22 cellular contexts compared by ENCODE assay signal in the genomic region with DNA sequence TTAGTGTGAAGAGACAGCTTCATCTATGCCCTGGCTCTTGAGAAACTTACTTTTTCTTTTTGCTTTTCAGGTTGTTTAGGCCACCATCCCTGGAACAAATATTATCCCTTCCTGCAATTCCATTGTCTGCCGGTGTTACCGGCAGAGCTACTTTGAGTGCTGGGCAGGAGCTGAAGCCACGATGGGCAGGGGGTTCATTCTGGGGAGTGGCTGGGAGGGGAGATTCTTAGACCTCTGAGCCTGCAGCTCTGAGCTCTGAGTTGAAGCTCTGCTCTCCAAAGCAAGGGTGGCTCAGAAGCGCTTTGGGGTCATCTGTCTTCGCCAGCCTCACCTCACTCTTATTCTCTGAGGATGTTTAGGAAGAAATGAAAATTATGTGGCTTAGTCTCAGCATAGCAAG.
DNase-seq lines count a peak whose midpoint lies in the region; ATAC-seq and TF ChIP-seq lines count a peak whose summit lies in the region.
"Had no signal": no experiment of that assay in that cellular context is flagged by ENCODE, and none has a peak within 500 bp of the region (broad histone marks: within the 10 kb centered on the region; RNA-seq: fewer than 3 reads in every experiment).

No MANE protein-coding gene starts in this region.

- H3K36me3 Mint-ChIP-seq in central memory CD8-positive, alpha-beta T cell (ENCODE audit: insufficient read depth), result no peaks in the 10 kb centered on the region
- no peaks in the 10 kb centered on the region for H3K36me3 Mint-ChIP-seq in activated CD8-positive, alpha-beta memory T cell treated with anti-CD3 and anti-CD28 coated beads, Interleukin-2, amount 10 ng/mL, durations not matched to agents 7 days and 5 days
- no peaks in the 10 kb centered on the region for H3K36me3 Mint-ChIP-seq in naive thymus-derived CD4-positive, alpha-beta T cell
- H3K36me3 Mint-ChIP-seq: CD14-positive monocyte; CD8-positive, alpha-beta memory T cell had no signal

- peak overlapping the region; percentile 47 for H2AFZ ChIP-seq in neuronal stem cell (ENCODE audit: low read length)

- no peak for TF ChIP-seq CTCF in GM20000 (IDR thresholded peaks at IDR 0.05; ENCODE audit: extremely low read depth, missing control alignments)

- peak; percentile 14 for ATAC-seq in central memory CD8-positive, alpha-beta T cell (replicated peaks; ENCODE audit: extremely low read depth, poor library complexity, severe bottlenecking)
- no peak for ATAC-seq in activated CD8-positive, alpha-beta memory T cell treated with anti-CD3 and anti-CD28 coated beads, Interleukin-2, amount 10 ng/mL, durations not matched to agents 7 days and 5 days
- no peak for ATAC-seq in naive thymus-derived CD4-positive, alpha-beta T cell
- ATAC-seq: A549, GM12878, HCT116 had no signal

- H4K91ac ChIP-seq in neuronal stem cell (ENCODE audit: low read depth, low read length, poor library complexity), result no peak overlapping the region

- H3K4me2 ChIP-seq in neuronal stem cell (ENCODE audit: insufficient read depth, low read length, poor library complexity, severe bottlenecking), result no peak overlapping the region
- H3K4me2 ChIP-seq: A549; BLaER1 treated with 17β-estradiol and CSF1 and Interleukin-3, amounts not matched to agents 10 nM and 100 nM had no signal

- intact Hi-C loops in naive thymus-derived CD4-positive, alpha-beta T cell (cut with micrococcal nuclease), result no loop called here

- H3K36me3 ChIP-seq in neuronal stem cell (replicated peaks in 1 of 2; ENCODE audit: control insufficient read depth in 2 of 2, insufficient read depth in 2 of 2, low read length in 2 of 2), result no peaks in the 10 kb centered on the region
- H3K36me3 ChIP-seq in naive thymus-derived CD4-positive, alpha-beta T cell (ENCODE audit: control insufficient read depth in 2 of 3, insufficient read depth in 3 of 3, low read length in 3 of 3), result no peaks in the 10 kb centered on the region
- H3K36me3 ChIP-seq: BE2C; BLaER1 treated with 17β-estradiol and CSF1 and Interleukin-3, amounts not matched to agents 10 nM and 100 nM had no signal

- H2AK5ac ChIP-seq in neuronal stem cell (ENCODE audit: low read depth, low read length), result no peak overlapping the region

- H3K4me3 ChIP-seq in neuronal stem cell (ENCODE audit: low read length in 2 of 2), result no peak overlapping the region
- H3K4me3 ChIP-seq in naive thymus-derived CD4-positive, alpha-beta T cell (ENCODE audit: low read length), result no peak overlapping the region
- H3K4me3 ChIP-seq: A549; BLaER1 treated with 17β-estradiol and CSF1 and Interleukin-3, amounts not matched to agents 10 nM and 100 nM; GM12878 had no signal

- H3K4ac ChIP-seq in neuronal stem cell (ENCODE audit: low read length), result no peak overlapping the region

- H4K8ac ChIP-seq in neuronal stem cell (ENCODE audit: low read depth, low read length), result no peak overlapping the region

- H3K27me3 ChIP-seq in neuronal stem cell (ENCODE audit: control insufficient read depth in 3 of 3, insufficient read depth in 3 of 3, low read depth in 1 of 3, low read length in 3 of 3), result no peaks in the 10 kb centered on the region
- no peaks in the 10 kb centered on the region for H3K27me3 ChIP-seq in naive thymus-derived CD4-positive, alpha-beta T cell (ENCODE audit: control insufficient read depth in 2 of 2, insufficient read depth in 2 of 2, low read length in 2 of 2)
- H3K27me3 ChIP-seq: BE2C; BLaER1 treated with 17β-estradiol and CSF1 and Interleukin-3, amounts not matched to agents 10 nM and 100 nM had no signal

- no peak overlapping the region for H3K4me3 Mint-ChIP-seq in central memory CD8-positive, alpha-beta T cell
- no peak overlapping the region for H3K4me3 Mint-ChIP-seq in activated CD8-positive, alpha-beta memory T cell treated with anti-CD3 and anti-CD28 coated beads, Interleukin-2, amount 10 ng/mL, durations not matched to agents 7 days and 5 days
- H3K4me3 Mint-ChIP-seq in naive thymus-derived CD4-positive, alpha-beta T cell, result no peak overlapping the region
- H3K4me3 Mint-ChIP-seq: CD14-positive monocyte; CD4-positive, alpha-beta T cell; CD8-positive, alpha-beta memory T cell; H9 had no signal

- no peaks in the 10 kb centered on the region for H3K9me3 ChIP-seq in neuronal stem cell (replicated peaks in 1 of 2; ENCODE audit: control insufficient read depth in 2 of 2, insufficient read depth in 1 of 2, low read depth in 1 of 2, low read length in 2 of 2)
- no peaks in the 10 kb centered on the region for H3K9me3 ChIP-seq in naive thymus-derived CD4-positive, alpha-beta T cell (ENCODE audit: control insufficient read depth in 2 of 3, low read length in 3 of 3)
- H3K9me3 ChIP-seq: A549; BE2C; BLaER1 treated with 17β-estradiol and CSF1 and Interleukin-3, amounts not matched to agents 10 nM and 100 nM had no signal

- no peak overlapping the region for H3K9ac ChIP-seq in neuronal stem cell (ENCODE audit: low read depth, low read length, poor library complexity)
- H3K9ac ChIP-seq: BLaER1 treated with 17β-estradiol and CSF1 and Interleukin-3, amounts not matched to agents 10 nM and 100 nM had no signal

- H3K79me1 ChIP-seq in neuronal stem cell (ENCODE audit: low read depth, low read length), result no peaks in the 10 kb centered on the region

- no peak overlapping the region for H3K18ac ChIP-seq in neuronal stem cell (ENCODE audit: low read length)

- H3K27ac Mint-ChIP-seq in central memory CD8-positive, alpha-beta T cell (ENCODE audit: low read depth), result no peak overlapping the region
- no peak overlapping the region for H3K27ac Mint-ChIP-seq in activated CD8-positive, alpha-beta memory T cell treated with anti-CD3 and anti-CD28 coated beads, Interleukin-2, amount 10 ng/mL, durations not matched to agents 7 days and 5 days
- no peak overlapping the region for H3K27ac Mint-ChIP-seq in naive thymus-derived CD4-positive, alpha-beta T cell
- H3K27ac Mint-ChIP-seq: CD14-positive monocyte; CD4-positive, alpha-beta T cell; CD8-positive, alpha-beta memory T cell; H9 had no signal

- no peaks in the 10 kb centered on the region for H3K4me1 ChIP-seq in neuronal stem cell (ENCODE audit: control insufficient read depth in 2 of 2, insufficient read depth in 1 of 2, low read depth in 1 of 2, low read length in 2 of 2)
- H3K4me1 ChIP-seq in naive thymus-derived CD4-positive, alpha-beta T cell (ENCODE audit: control insufficient read depth in 2 of 2, insufficient read depth in 2 of 2, low read length in 2 of 2), result no peaks in the 10 kb centered on the region
- H3K4me1 ChIP-seq: A549; BLaER1 treated with 17β-estradiol and CSF1 and Interleukin-3, amounts not matched to agents 10 nM and 100 nM had no signal

- H2BK5ac ChIP-seq in neuronal stem cell (ENCODE audit: low read length), result no peak overlapping the region

- CTCF ChIA-PET in activated CD8-positive, alpha-beta memory T cell treated with anti-CD3 and anti-CD28 coated beads, Interleukin-2, amount 10 ng/mL, durations not matched to agents 7 days and 5 days (lab: Charles Lee), result no interaction called here
- CTCF ChIA-PET in naive thymus-derived CD4-positive, alpha-beta T cell (lab: Charles Lee), result no interaction called here

- DNase-seq in RPMI8226 (peak; percentile 60), neuronal stem cell (ENCODE audit: low spot score) (no peak), GM20000 (ENCODE audit: low spot score) (no peak)
- DNase-seq in central memory CD8-positive, alpha-beta T cell (ENCODE audit: low spot score in 2 of 2), result no peak
- DNase-seq in activated CD8-positive, alpha-beta memory T cell treated with anti-CD3 and anti-CD28 coated beads, Interleukin-2, amount 10 ng/mL, durations not matched to agents 7 days and 5 days, result no peak
- DNase-seq in naive thymus-derived CD4-positive, alpha-beta T cell, result no peak
- DNase-seq: 8988T; ACHN; AML-193; BE2C; CD4-positive, alpha-beta T cell; CD8-positive, alpha-beta memory T cell; DMS 273 treated with DMSO at 0.1 percent for 48 hours; DMS79; EL; GDM1; H9 had no signal

- no peaks in the 10 kb centered on the region for H3K4me1 Mint-ChIP-seq in central memory CD8-positive, alpha-beta T cell
- no peaks in the 10 kb centered on the region for H3K4me1 Mint-ChIP-seq in activated CD8-positive, alpha-beta memory T cell treated with anti-CD3 and anti-CD28 coated beads, Interleukin-2, amount 10 ng/mL, durations not matched to agents 7 days and 5 days
- no peaks in the 10 kb centered on the region for H3K4me1 Mint-ChIP-seq in naive thymus-derived CD4-positive, alpha-beta T cell
- H3K4me1 Mint-ChIP-seq: CD14-positive monocyte; CD8-positive, alpha-beta memory T cell had no signal

- WGBS in neuronal stem cell (ENCODE audit: extremely low coverage in 2 of 2, insufficient read length in 2 of 2, insufficient replicate concordance in 1 of 2), 2 donors, result no CpG with 5 or more reads among the region's 5 CpGs

- no peak overlapping the region for H3K14ac ChIP-seq in neuronal stem cell (ENCODE audit: low read length)

- POLR2A ChIA-PET in naive thymus-derived CD4-positive, alpha-beta T cell (lab: Charles Lee), result no interaction called here

- no peak overlapping the region for H3K27ac ChIP-seq in neuronal stem cell (replicated peaks; ENCODE audit: low read length)
- no peak overlapping the region for H3K27ac ChIP-seq in naive thymus-derived CD4-positive, alpha-beta T cell (ENCODE audit: low read depth, low read length)
- H3K27ac ChIP-seq: A549; BLaER1 treated with 17β-estradiol and CSF1 and Interleukin-3, amounts not matched to agents 10 nM and 100 nM had no signal

- H2BK12ac ChIP-seq in neuronal stem cell (ENCODE audit: low read length), result no peak overlapping the region

- H3K27me3 Mint-ChIP-seq in central memory CD8-positive, alpha-beta T cell, result no peaks in the 10 kb centered on the region
- no peaks in the 10 kb centered on the region for H3K27me3 Mint-ChIP-seq in activated CD8-positive, alpha-beta memory T cell treated with anti-CD3 and anti-CD28 coated beads, Interleukin-2, amount 10 ng/mL, durations not matched to agents 7 days and 5 days
- H3K27me3 Mint-ChIP-seq in naive thymus-derived CD4-positive, alpha-beta T cell, result no peaks in the 10 kb centered on the region
- H3K27me3 Mint-ChIP-seq: CD4-positive, alpha-beta T cell; CD8-positive, alpha-beta memory T cell had no signal

- no peak overlapping the region for H2BK120ac ChIP-seq in neuronal stem cell (ENCODE audit: low read depth, low read length)

- peaks cover 13% of the 10 kb centered on the region for H3K9me3 Mint-ChIP-seq in central memory CD8-positive, alpha-beta T cell
- peaks cover 7% of the 10 kb centered on the region for H3K9me3 Mint-ChIP-seq in activated CD8-positive, alpha-beta memory T cell treated with anti-CD3 and anti-CD28 coated beads, Interleukin-2, amount 10 ng/mL, durations not matched to agents 7 days and 5 days (ENCODE audit: low read depth)
- H3K9me3 Mint-ChIP-seq in naive thymus-derived CD4-positive, alpha-beta T cell, result peaks cover 0 to 7% (median 1%) of the 10 kb centered on the region in 11 donors
- H3K9me3 Mint-ChIP-seq: CD4-positive, alpha-beta T cell; H9 had no signal

- H2BK15ac ChIP-seq in neuronal stem cell (ENCODE audit: low read length), result no peak overlapping the region

- H3K23ac ChIP-seq in neuronal stem cell (ENCODE audit: low read depth, low read length, poor library complexity), result no peak overlapping the region
